In genomic region chr3:40828741-40829415, GRCh38 we compare ENCODE assay signal across 19 cellular contexts.
A peak's percentile ranks its signal among the peaks of the same experiment; 100 is the strongest.
DNase-seq lines count a peak whose midpoint lies in the region; ATAC-seq, FAIRE-seq and TF ChIP-seq lines count a peak whose summit lies in the region.
"Had no signal": no experiment of that assay in that cellular context is flagged by ENCODE, and none has a peak within 500 bp of the region (broad histone marks: within the 10 kb centered on the region; RNA-seq: fewer than 3 reads in every experiment).

No MANE protein-coding gene starts in this region.

- 52% methylated on average over 3 of the region's 3 CpGs for WGBS in HepG2 (ENCODE audit: low lambda C conversion rate)
- WGBS in right lobe of liver (ENCODE audit: insufficient coverage, low coverage, low lambda C conversion rate, missing lambda C conversion rate): 77% methylated on average over 2 of the region's 3 CpGs

- H3K79me2 ChIP-seq in HepG2 (ENCODE audit: insufficient read depth, low read length): no peaks in the 10 kb centered on the region

- POLR2A ChIA-PET in HepG2 (lab: Yijun Ruan, JAX): no interaction called here

- no peaks in the 10 kb centered on the region for H3K4me1 Mint-ChIP-seq in osteocyte (ENCODE audit: unreplicated experiment)

- H3K27me3 ChIP-seq in HepG2 (ENCODE audit: control insufficient read depth in 1 of 2, insufficient read depth in 2 of 2, low read length in 2 of 2): no peaks in the 10 kb centered on the region; a peak in 1 of 5 replicates
- no peaks in the 10 kb centered on the region for H3K27me3 ChIP-seq in right lobe of liver
- H3K27me3 ChIP-seq in foreskin keratinocyte: no peaks in the 10 kb centered on the region
- no peaks in the 10 kb centered on the region for H3K27me3 ChIP-seq in BE2C
- H3K27me3 ChIP-seq: SJSA1 had no signal

- no peaks in the 10 kb centered on the region for H3K36me3 Mint-ChIP-seq in osteocyte (ENCODE audit: unreplicated experiment)

- H3K9me3 ChIP-seq in HepG2 (ENCODE audit: low read length): no peaks in the 10 kb centered on the region
- no peaks in the 10 kb centered on the region for H3K9me3 ChIP-seq in right lobe of liver
- H3K9me3 ChIP-seq in BE2C: no peaks in the 10 kb centered on the region
- H3K9me3 ChIP-seq: Caco-2, SJSA1 had no signal

- no peak overlapping the region for H3K27ac ChIP-seq in HepG2 (ENCODE audit: extremely low read length, insufficient read depth, low read length)
- no peak overlapping the region for H3K27ac ChIP-seq in right lobe of liver
- no peak overlapping the region for H3K27ac ChIP-seq in foreskin keratinocyte
- H3K27ac ChIP-seq: SJSA1 had no signal

- TF ChIP-seq EP300 in HepG2 (IDR thresholded peaks at IDR 0.05; ENCODE audit: low read depth in 2 of 2, low read length in 2 of 2) (no peak), HepG2 (CRISPR knock-in tag; IDR thresholded peaks at IDR 0.05; ENCODE audit: borderline replicate concordance) (no peak)

- H3K9ac ChIP-seq in HepG2 (ENCODE audit: insufficient read depth, low read depth, low read length): no peak overlapping the region

- peaks cover 44% of the 10 kb centered on the region for H3K4me1 ChIP-seq in HepG2 (ENCODE audit: insufficient read depth, low read length)
- peaks cover 0 to 10% (median 0%) of the 10 kb centered on the region in 4 donors for H3K4me1 ChIP-seq in right lobe of liver
- H3K4me1 ChIP-seq in foreskin keratinocyte: no peaks in the 10 kb centered on the region
- H3K4me1 ChIP-seq in BE2C: no peaks in the 10 kb centered on the region
- H3K4me1 ChIP-seq: SJSA1 had no signal

- in situ Hi-C loops in HepG2 (cut with HindIII; ENCODE audit: extremely low pct_ligation_motif_present, low pct_unique_long_range_greater_than_20kb): no loop called here

- TF ChIP-seq CTCF in HepG2 (CRISPR knock-in tag; IDR thresholded peaks at IDR 0.05): no peak
- TF ChIP-seq CTCF in right lobe of liver (IDR thresholded peaks at IDR 0.05): no peak
- TF ChIP-seq CTCF in foreskin keratinocyte (conservative IDR thresholded peaks at IDR 0.05): no peak
- TF ChIP-seq CTCF in osteocyte (IDR thresholded peaks at IDR 0.05): no peak
- no peak for TF ChIP-seq CTCF in BE2C (IDR thresholded peaks at IDR 0.05; ENCODE audit: low read depth, low read length)

- no peaks in the 10 kb centered on the region for H3K9me3 Mint-ChIP-seq in osteocyte (ENCODE audit: unreplicated experiment)
- H3K9me3 Mint-ChIP-seq: CD4-positive, alpha-beta T cell had no signal

- H2AFZ ChIP-seq in HepG2 (ENCODE audit: low read length): no peak overlapping the region

- H3K27ac Mint-ChIP-seq in osteocyte (ENCODE audit: unreplicated experiment): no peak overlapping the region
- H3K27ac Mint-ChIP-seq: CD4-positive, alpha-beta T cell had no signal

- no peak for DNase-seq in HepG2 (ENCODE audit: low spot score)
- DNase-seq in right lobe of liver: no peak
- DNase-seq in foreskin keratinocyte: peak; percentile 65 to 89
- DNase-seq in osteocyte (ENCODE audit: extremely low spot score, unreplicated experiment): peak; percentile 15
- DNase-seq in BE2C: no peak
- no peak for DNase-seq in RKO (ENCODE audit: low spot score)
- no peak for DNase-seq in GM12891 (ENCODE audit: insufficient read length, low spot score)
- DNase-seq in NCI-H2107 treated with DMSO at 0.1 percent for 48 hours (lab: John Stamatoyannopoulos, UW; ENCODE audit: unreplicated experiment): no peak
- DNase-seq: Caco-2; CD4-positive, alpha-beta T cell; DMS153; GF-D8; NCI-H1694 treated with DMSO at 0.1 percent for 48 hours; NCI-H226; NCI-H524 treated with DMSO at 0.1 percent for 48 hours had no signal

- H4K20me1 ChIP-seq in HepG2 (ENCODE audit: insufficient read depth, low read length): no peaks in the 10 kb centered on the region

- H3K36me3 ChIP-seq in HepG2 (replicated peaks in 1 of 2; ENCODE audit: control insufficient read depth in 1 of 2, insufficient read depth in 2 of 2, low read length in 2 of 2) (no peaks in the 10 kb centered on the region), right lobe of liver (no peaks in the 10 kb centered on the region), BE2C (no peaks in the 10 kb centered on the region)
- H3K36me3 ChIP-seq: SJSA1 had no signal

- H3K4me3 ChIP-seq in HepG2 (replicated peaks in 1 of 3; ENCODE audit: insufficient read depth in 1 of 3, low read depth in 2 of 3, low read length in 3 of 3) (no peak overlapping the region), right lobe of liver (no peak overlapping the region), BE2C (ENCODE audit: low read depth, low read length) (no peak overlapping the region)
- H3K4me3 ChIP-seq: K562, SJSA1 had no signal

- no peak for FAIRE-seq in HepG2 (lab: Jason Lieb, UNC)
- FAIRE-seq in GM12891 (lab: Jason Lieb, UNC): no peak
- FAIRE-seq: A204.1, H1, K562 had no signal

- CTCF ChIA-PET in HepG2 (lab: Yijun Ruan, JAX; ENCODE audit: low intra/inter-chr PET ratio, low total read pairs): no interaction called here

- H3K27me3 Mint-ChIP-seq in osteocyte (ENCODE audit: unreplicated experiment): no peaks in the 10 kb centered on the region

- H3K4me2 ChIP-seq in HepG2 (ENCODE audit: low read depth, low read length): peak overlapping the region; percentile 28

- TF ChIP-seq RAD21 in HepG2 (CRISPR knock-in tag; IDR thresholded peaks at IDR 0.05): no peak

- peak; percentile 23; the same call in 1 of the 3 replicates for ATAC-seq in HepG2
- no peak for ATAC-seq in right lobe of liver
- peak; percentile 66 for ATAC-seq in foreskin keratinocyte
- ATAC-seq: K562 had no signal

- H3K4me3 Mint-ChIP-seq in osteocyte (ENCODE audit: unreplicated experiment): no peak overlapping the region
- H3K4me3 Mint-ChIP-seq: CD4-positive, alpha-beta T cell had no signal

- BruUV-seq in HepG2 (replicated peaks; lab: Mats Ljungman, UMichigan): no TSS peak

- intact Hi-C loops in HepG2 (cut with micrococcal nuclease; ENCODE audit: unreplicated experiment): no loop called here
- intact Hi-C loops in right lobe of liver (cut with DNase I): no loop called here

- TF ChIP-seq POLR2A in HepG2 (IDR thresholded peaks at IDR 0.05; ENCODE audit: insufficient read depth in 1 of 2, low read depth in 2 of 2, low read length in 2 of 2) (no peak), right lobe of liver (IDR thresholded peaks at IDR 0.05) (no peak), GM12891 (IDR thresholded peaks at IDR 0.05; ENCODE audit: low read depth, low read length) (no peak)

TF ChIP-seq in HepG2, 621 proteins besides CTCF, POLR2A, EP300 and RAD21:
- TF ChIP-seq SP4 (CRISPR knock-in tag; IDR thresholded peaks at IDR 0.05): no peak
- no peak for TF ChIP-seq ZNF333 (CRISPR knock-in tag; IDR thresholded peaks at IDR 0.05; ENCODE audit: borderline replicate concordance)
- no peak for TF ChIP-seq ZNF235 (CRISPR knock-in tag; IDR thresholded peaks at IDR 0.05; ENCODE audit: borderline replicate concordance)

TF ChIP-seq in GM12891, 5 proteins besides CTCF, POLR2A, EP300 and RAD21:
- TF ChIP-seq TAF1 (IDR thresholded peaks at IDR 0.05; ENCODE audit: low read depth, low read length) (no peak), POU2F2 (IDR thresholded peaks at IDR 0.05; ENCODE audit: low read depth, low read length) (no peak), PAX5 (IDR thresholded peaks at IDR 0.05; ENCODE audit: insufficient read depth, low read length, severe bottlenecking) (no peak), SPI1 (IDR thresholded peaks at IDR 0.05; ENCODE audit: low read depth, low read length) (no peak), POLR2AphosphoS5 (IDR thresholded peaks at IDR 0.05; ENCODE audit: low read depth, low read length) (no peak)

Comparison
In these comparisons a context has a peak if more than half of its experiments do, and no peak if none do; other contexts are left out.
1. ATAC-seq: peak in HepG2 (single experiment) and foreskin keratinocyte (single experiment); none in right lobe of liver (0 of 4).
2. DNase-seq: peak in foreskin keratinocyte (2 of 2) and osteocyte (single experiment); none in HepG2 (single experiment), right lobe of liver (0 of 3), BE2C (single experiment), RKO (single experiment), GM12891 (single experiment) and NCI-H2107 treated with DMSO at 0.1 percent for 48 hours (single experiment).